Comparison of ENCODE assay signal across 12 cellular contexts in the genomic region with DNA sequence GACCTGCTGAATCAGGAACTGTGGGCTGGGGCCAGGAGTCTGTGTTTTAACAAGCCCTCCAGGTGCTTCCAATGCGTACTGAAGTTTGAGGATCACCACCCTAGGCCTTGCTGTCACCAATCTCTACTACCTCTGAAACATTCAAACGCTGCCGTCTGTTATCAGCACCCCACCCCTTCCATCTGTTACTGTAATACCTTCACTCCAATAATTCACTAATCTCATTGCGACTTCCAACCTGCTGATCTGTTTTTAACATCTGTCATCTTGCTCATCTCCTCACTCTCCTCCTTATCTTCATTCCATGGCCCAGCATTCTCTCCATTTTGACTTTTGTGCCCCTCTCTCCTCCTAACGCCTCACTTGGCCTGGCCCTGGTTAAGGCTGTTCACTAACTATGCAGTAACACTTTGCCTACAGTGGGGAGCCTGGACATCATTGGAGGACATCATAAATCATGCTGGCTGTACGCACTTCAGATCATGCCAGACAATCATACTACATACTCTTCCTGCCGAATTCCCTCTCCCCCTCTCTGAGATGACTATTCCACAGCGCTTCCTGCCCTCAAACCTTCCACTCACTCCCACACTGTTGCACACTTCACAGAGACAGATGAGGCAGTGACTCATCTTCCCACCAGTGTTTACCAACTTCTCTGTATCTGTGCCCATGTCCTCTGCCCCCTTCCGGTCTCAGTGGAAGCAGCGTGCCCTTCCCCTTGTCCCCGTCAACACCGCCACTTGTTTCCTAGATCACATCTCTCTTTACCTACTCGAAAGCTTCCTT. TPM values are rescaled to one million over a fixed set of nuclear protein-coding genes. Genes with fewer than 3 reads are reported as not detected.
DNase-seq lines count a peak whose midpoint lies in the region; ATAC-seq, FAIRE-seq and TF ChIP-seq lines count a peak whose summit lies in the region.
"Had no signal": no experiment of that assay in that cellular context is flagged by ENCODE, and none has a peak within 500 bp of the region (broad histone marks: within the 10 kb centered on the region; RNA-seq: fewer than 3 reads in every experiment).

No MANE protein-coding gene starts in this region.

- H3K27ac ChIP-seq in CD4-positive, CD25-positive, alpha-beta regulatory T cell (ENCODE audit: insufficient read depth, low read length, poor library complexity, severe bottlenecking) = no peak overlapping the region

- no peaks in the 10 kb centered on the region for H3K4me1 ChIP-seq in CD4-positive, CD25-positive, alpha-beta regulatory T cell (ENCODE audit: control insufficient read depth, insufficient read depth, low read length, poor library complexity, severe bottlenecking)

- peak in 1 of 3 donors; percentile 20 for DNase-seq in CD4-positive, CD25-positive, alpha-beta regulatory T cell
- DNase-seq in H54 (ENCODE audit: insufficient read length, low spot score) (peak; percentile 56), T1000 (lab: John Stamatoyannopoulos, UW) (peak; percentile 30), kidney glomerular epithelial cell (lab: John Stamatoyannopoulos, UW) (peak; percentile 85), NCI-H446 (lab: John Stamatoyannopoulos, UW) (no peak), NCI-H2196 (lab: John Stamatoyannopoulos, UW; ENCODE audit: unreplicated experiment) (no peak)

- no peaks in the 10 kb centered on the region for H3K27me3 ChIP-seq in CD4-positive, CD25-positive, alpha-beta regulatory T cell (ENCODE audit: control insufficient read depth, insufficient read depth, low read length)

- no peak overlapping the region for H3K4me3 Mint-ChIP-seq in CD4-positive, CD25-positive, alpha-beta regulatory T cell

- no peak overlapping the region for H3K27ac Mint-ChIP-seq in CD4-positive, CD25-positive, alpha-beta regulatory T cell

- H3K36me3 Mint-ChIP-seq in CD4-positive, CD25-positive, alpha-beta regulatory T cell = peaks cover 19% of the 10 kb centered on the region

- peaks cover 0 to 4% (median 0%) of the 10 kb centered on the region in 7 donors for H3K9me3 Mint-ChIP-seq in CD4-positive, CD25-positive, alpha-beta regulatory T cell

- FAIRE-seq in H54 (lab: Jason Lieb, UNC) = peak; percentile 67
- FAIRE-seq: endometrium, TTC549 had no signal

- H3K4me3 ChIP-seq in CD4-positive, CD25-positive, alpha-beta regulatory T cell (ENCODE audit: low read depth, low read length) = no peak overlapping the region

- H3K36me3 ChIP-seq in CD4-positive, CD25-positive, alpha-beta regulatory T cell (ENCODE audit: control insufficient read depth, insufficient read depth, low read length) = no peaks in the 10 kb centered on the region

- no peaks in the 10 kb centered on the region for H3K27me3 Mint-ChIP-seq in CD4-positive, CD25-positive, alpha-beta regulatory T cell

- H3K4me1 Mint-ChIP-seq in CD4-positive, CD25-positive, alpha-beta regulatory T cell = peaks cover 2 to 7% (median 4%) of the 10 kb centered on the region in 4 donors

- no peak for TF ChIP-seq POLR2A in H54 (IDR thresholded peaks at IDR 0.05; ENCODE audit: low read depth, low read length)

- H3K9me3 ChIP-seq in CD4-positive, CD25-positive, alpha-beta regulatory T cell (ENCODE audit: control insufficient read depth in 2 of 2, low read length in 2 of 2) = no peaks in the 10 kb centered on the region

- ATAC-seq in CD4-positive, CD25-positive, alpha-beta regulatory T cell (ENCODE audit: low read depth in 2 of 2) = peak; percentile 71 to 73
- ATAC-seq in GM21447 (IDR thresholded peaks at IDR 0.05; ENCODE audit: unreplicated experiment) (no peak), GM18520 (IDR thresholded peaks at IDR 0.05; ENCODE audit: unreplicated experiment) (no peak)

RNA-seq across cellular contexts. Expression of a gene that starts 3.0 kb away (rescaled TPM):
- 2.2 TPM for total RNA-seq in CD4-positive, CD25-positive, alpha-beta regulatory T cell
- polyA plus RNA-seq in CD4-positive, CD25-positive, alpha-beta regulatory T cell = under 1 TPM in 1 of 4 donors, not detected in 3; 0.40 TPM

RNA-seq across cellular contexts. Expression of a gene that starts 19.9 kb away (rescaled TPM):
- total RNA-seq in CD4-positive, CD25-positive, alpha-beta regulatory T cell = 16.2 TPM
- polyA plus RNA-seq in CD4-positive, CD25-positive, alpha-beta regulatory T cell = 10 to 100 TPM; 44.7 to 53.9 (median 48.3) TPM

RNA-seq across cellular contexts. Expression of a gene that starts 24.6 kb away (rescaled TPM):
- not detected for total RNA-seq in CD4-positive, CD25-positive, alpha-beta regulatory T cell
- polyA plus RNA-seq in CD4-positive, CD25-positive, alpha-beta regulatory T cell = not detected
- total RNA-seq: subcutaneous adipose tissue had no signal

RNA-seq across cellular contexts. Expression of a gene that starts 55.3 kb away (rescaled TPM):
- total RNA-seq in CD4-positive, CD25-positive, alpha-beta regulatory T cell = not detected
- polyA plus RNA-seq in CD4-positive, CD25-positive, alpha-beta regulatory T cell = under 1 TPM in 1 of 4 donors, not detected in 3; 0.05 TPM
- polyA plus RNA-seq: neural cell had no signal

Comparison
In these comparisons a context has a peak if more than half of its experiments do, and no peak if none do; other contexts are left out.
1. ATAC-seq: peak in CD4-positive, CD25-positive, alpha-beta regulatory T cell (2 of 2); none in GM21447 (single experiment) and GM18520 (single experiment).
2. DNase-seq: peak in H54 (single experiment), T1000 (single experiment) and kidney glomerular epithelial cell (single experiment); none in NCI-H446 (0 of 2) and NCI-H2196 (single experiment).